Comparison of ENCODE assay signal across 8 cellular contexts in genomic region chr14:24233538-24233866, GRCh38. TPM values are rescaled to one million over a fixed set of nuclear protein-coding genes. Genes with fewer than 3 reads are reported as not detected.
A peak's percentile ranks its signal among the peaks of the same experiment; 100 is the strongest.
DNase-seq lines count a peak whose midpoint lies in the region; ATAC-seq and TF ChIP-seq lines count a peak whose summit lies in the region.

No MANE protein-coding gene starts in this region.

- H3K9me3 Mint-ChIP-seq in WTC11, result no peaks in the 10 kb centered on the region
- no peaks in the 10 kb centered on the region for H3K9me3 Mint-ChIP-seq in stimulated activated naive CD8-positive, alpha-beta T cell treated with anti-CD3 and anti-CD28 coated beads, Interleukin-15, amount 100 ng/mL, for 72 hours

- no peak for TF ChIP-seq CTCF in WTC11 (IDR thresholded peaks at IDR 0.05)

- peak overlapping the region; percentile 99 for H3K4me3 Mint-ChIP-seq in WTC11
- peak overlapping the region; percentile 86 to 88 for H3K4me3 Mint-ChIP-seq in stimulated activated naive CD8-positive, alpha-beta T cell treated with anti-CD3 and anti-CD28 coated beads, Interleukin-15, amount 100 ng/mL, for 72 hours

- peak overlapping the region; percentile 97 for H3K4me3 ChIP-seq in iPS-11a (ENCODE audit: low read depth, low read length)

- H3K27ac Mint-ChIP-seq in WTC11, result peak overlapping the region; percentile 99
- no peak overlapping the region for H3K27ac Mint-ChIP-seq in stimulated activated naive CD8-positive, alpha-beta T cell treated with anti-CD3 and anti-CD28 coated beads, Interleukin-15, amount 100 ng/mL, for 72 hours

- no peak for ATAC-seq in WTC11
- ATAC-seq in stimulated activated naive CD8-positive, alpha-beta T cell treated with anti-CD3 and anti-CD28 coated beads, Interleukin-15, amount 100 ng/mL, for 72 hours, result no peak

- H3K27me3 Mint-ChIP-seq in WTC11 (ENCODE audit: low read depth), result no peaks in the 10 kb centered on the region
- no peaks in the 10 kb centered on the region for H3K27me3 Mint-ChIP-seq in stimulated activated naive CD8-positive, alpha-beta T cell treated with anti-CD3 and anti-CD28 coated beads, Interleukin-15, amount 100 ng/mL, for 72 hours

- POLR2A ChIA-PET in WTC11 (lab: Charles Lee), result interaction anchor here (1.9 kb wide), 1 partner anchor 8 kb away, joined by 9 read pairs; the partner anchor contains the start of gene TINF2

- peaks cover 34% of the 10 kb centered on the region for H3K36me3 Mint-ChIP-seq in WTC11

- peaks cover 22% of the 10 kb centered on the region for H3K4me1 Mint-ChIP-seq in WTC11
- peaks cover 60% of the 10 kb centered on the region for H3K4me1 Mint-ChIP-seq in stimulated activated naive CD8-positive, alpha-beta T cell treated with anti-CD3 and anti-CD28 coated beads, Interleukin-15, amount 100 ng/mL, for 72 hours

- CTCF ChIA-PET in WTC11 (lab: Charles Lee), result interaction anchor here (1.7 kb wide), 1 partner anchor 9 kb away, joined by 12 read pairs; the partner anchor contains the start of gene TINF2

- peak; percentile 34 for DNase-seq in NCI-H2196 (lab: John Stamatoyannopoulos, UW; ENCODE audit: unreplicated experiment)
- DNase-seq in NCI-H2196 treated with DMSO at 0.1 percent for 48 hours (lab: John Stamatoyannopoulos, UW; ENCODE audit: unreplicated experiment), result no peak
- DNase-seq in WTC11 (ENCODE audit: low spot score), result no peak
- no peak for DNase-seq in stimulated activated naive CD8-positive, alpha-beta T cell treated with anti-CD3 and anti-CD28 coated beads, Interleukin-15, amount 100 ng/mL, for 72 hours
- DNase-seq in amniotic stem cell (lab: John Stamatoyannopoulos, UW), result no peak
- DNase-seq in NCI-H1694 treated with DMSO at 0.1 percent for 48 hours (lab: John Stamatoyannopoulos, UW), result no peak
- DNase-seq in NCI-H526 treated with DMSO at 0.1 percent for 48 hours (lab: John Stamatoyannopoulos, UW), result no peak

TF ChIP-seq in WTC11, 78 proteins besides CTCF, POLR2A, EP300 and RAD21:
- TF ChIP-seq E2F1 (CRISPR knock-in tag; IDR thresholded peaks at IDR 0.05) (no peak), ZNF317 (CRISPR knock-in tag; IDR thresholded peaks at IDR 0.05; ENCODE audit: borderline replicate concordance, low read depth) (no peak), ZNF512 (CRISPR knock-in tag; IDR thresholded peaks at IDR 0.05; ENCODE audit: borderline replicate concordance) (no peak), ZNF138 (CRISPR knock-in tag; conservative IDR thresholded peaks at IDR 0.05) (no peak), ARID4B (CRISPR knock-in tag; IDR thresholded peaks at IDR 0.05; ENCODE audit: borderline replicate concordance) (no peak), E2F4 (CRISPR knock-in tag; IDR thresholded peaks at IDR 0.05; ENCODE audit: borderline replicate concordance, low read depth) (no peak), CREB1 (CRISPR knock-in tag; IDR thresholded peaks at IDR 0.05) (no peak), GABPB1 (CRISPR knock-in tag; IDR thresholded peaks at IDR 0.05) (no peak), ATF1 (CRISPR knock-in tag; IDR thresholded peaks at IDR 0.05) (no peak), SMAD3 (CRISPR knock-in tag; IDR thresholded peaks at IDR 0.05; ENCODE audit: borderline replicate concordance) (no peak)

RNA-seq across cellular contexts. Expression of gene GMPR2, which starts 0.8 kb away (rescaled TPM):
- 74.2 to 82.3 TPM (median 78.4 TPM) in 3 replicates for total RNA-seq in WTC11 (2021)

RNA-seq across cellular contexts. Expression of gene NEDD8, which starts 1.3 kb away (rescaled TPM):
- 218 to 233 TPM (median 221 TPM) in 3 replicates for total RNA-seq in WTC11 (2021)

RNA-seq across cellular contexts. Expression of gene TINF2, which starts 8.9 kb away (rescaled TPM):
- total RNA-seq in WTC11 (2021), result 32.2 to 39.8 TPM (median 35.7 TPM) in 3 replicates

RNA-seq across cellular contexts. Expression of gene MDP1, which starts 17.6 kb away (rescaled TPM):
- 12.6 to 18.4 TPM (median 16.9 TPM) in 3 replicates for total RNA-seq in WTC11 (2021)

RNA-seq across cellular contexts. Expression of gene CHMP4A, which starts 20.2 kb away (rescaled TPM):
- total RNA-seq in WTC11 (2021), result 32.7 to 38.5 TPM (median 36.5 TPM) in 3 replicates
